ENCODE assay signal across 10 cellular contexts in genomic region chr14:22512106-22512814, GRCh38.
DNase-seq lines count a peak whose midpoint lies in the region; ATAC-seq, FAIRE-seq and TF ChIP-seq lines count a peak whose summit lies in the region.
"Had no signal": no experiment of that assay in that cellular context is flagged by ENCODE, and none has a peak within 500 bp of the region (broad histone marks: within the 10 kb centered on the region; RNA-seq: fewer than 3 reads in every experiment).

No MANE protein-coding gene starts in this region.

- no TSS peak for BruUV-seq in GM12878 (replicated peaks; lab: Mats Ljungman, UMichigan)

- H3K27ac ChIP-seq in DOHH2 (ENCODE audit: low read depth, low read length) (peak overlapping the region; percentile 98), GM12878 (ENCODE audit: control insufficient read depth, insufficient read depth) (peak overlapping the region; percentile 98), sigmoid colon (peak overlapping the region; percentile 60 to 77 (median 61))

- H3K4me3 ChIP-seq in DOHH2 (ENCODE audit: low read length) (peak overlapping the region; percentile 74), Loucy (ENCODE audit: low read length, poor library complexity, severe bottlenecking) (no peak overlapping the region), GM12878 (no peak overlapping the region), sigmoid colon (no peak overlapping the region)
- H3K4me3 ChIP-seq: dorsolateral prefrontal cortex had no signal

- POLR2A ChIA-PET in GM12878 (lab: Charles Lee), result interaction anchor here (0.9 to 35.4 kb wide), 8 partner anchors 10 to 54 kb away, joined by 3 to 875 read pairs (median 6); no protein-coding TSS in a partner anchor

- no peak for DNase-seq in GM12878 (ENCODE audit: low read depth, low spot score)
- no peak for DNase-seq in sigmoid colon
- DNase-seq in glutamatergic neuron, result no peak
- no peak for DNase-seq in NCI-H82 (lab: John Stamatoyannopoulos, UW)
- DNase-seq: dorsolateral prefrontal cortex, NCI-H1436 had no signal

- no peak for TF ChIP-seq CTCF in DOHH2 (IDR thresholded peaks at IDR 0.05; ENCODE audit: low read depth, low read length, poor library complexity, severe bottlenecking)
- no peak for TF ChIP-seq CTCF in Loucy (conservative IDR thresholded peaks at IDR 0.05; ENCODE audit: low read length)
- TF ChIP-seq CTCF in GM12878 (IDR thresholded peaks at IDR 0.05 in 2 of 3, conservative IDR thresholded peaks at IDR 0.05 in 1 of 3; ENCODE audit: control insufficient read depth in 2 of 3, extremely low read depth in 1 of 3, insufficient read depth in 1 of 3, low read depth in 3 of 3, low read length in 3 of 3), result no peak
- no peak for TF ChIP-seq CTCF in sigmoid colon (IDR thresholded peaks at IDR 0.05)
- no peak for TF ChIP-seq CTCF in glutamatergic neuron (IDR thresholded peaks at IDR 0.05; ENCODE audit: partially characterized antibody, unreplicated experiment)

- H3K4me1 ChIP-seq in DOHH2 (ENCODE audit: control insufficient read depth, low read length), result peaks cover 99% of the 10 kb centered on the region
- H3K4me1 ChIP-seq in Loucy (ENCODE audit: insufficient read depth, low read length, poor library complexity, severe bottlenecking), result peaks cover 54% of the 10 kb centered on the region
- H3K4me1 ChIP-seq in GM12878 (ENCODE audit: control insufficient read depth, insufficient read depth, low read length), result peaks cover 85% of the 10 kb centered on the region
- H3K4me1 ChIP-seq in sigmoid colon, result peaks cover 0 to 80% (median 76%) of the 10 kb centered on the region in 4 donors

- SMC1A ChIA-PET in GM12878 (lab: Charles Lee; ENCODE audit: uncharacterized antibody, unreplicated experiment), result interaction anchor here (1.0 to 17.7 kb wide), 9 partner anchors 8 to 51 kb away, joined by 3 to 399 read pairs (median 82); no protein-coding TSS in a partner anchor

- H3K9me3 ChIP-seq in DOHH2 (ENCODE audit: control insufficient read depth, insufficient read depth, low read length), result no peaks in the 10 kb centered on the region
- H3K9me3 ChIP-seq in Loucy (ENCODE audit: insufficient read depth, low read depth, low read length), result no peaks in the 10 kb centered on the region
- H3K9me3 ChIP-seq in GM12878 (replicated peaks; ENCODE audit: control insufficient read depth, insufficient read depth, low read length), result no peaks in the 10 kb centered on the region
- no peaks in the 10 kb centered on the region for H3K9me3 ChIP-seq in sigmoid colon

- H3K27me3 ChIP-seq in DOHH2 (ENCODE audit: control insufficient read depth, low read length) (no peaks in the 10 kb centered on the region), Loucy (ENCODE audit: insufficient read depth, low read length, poor library complexity, severe bottlenecking) (no peaks in the 10 kb centered on the region), GM12878 (replicated peaks in 1 of 2; ENCODE audit: control insufficient read depth in 2 of 2, insufficient read depth in 2 of 2, low read length in 1 of 2) (no peaks in the 10 kb centered on the region), sigmoid colon (no peaks in the 10 kb centered on the region)
- H3K27me3 ChIP-seq: dorsolateral prefrontal cortex had no signal

- H3K9me2 ChIP-seq in DOHH2 (replicated peaks; ENCODE audit: control insufficient read depth, low read length), result no peaks in the 10 kb centered on the region
- no peaks in the 10 kb centered on the region for H3K9me2 ChIP-seq in Loucy (replicated peaks; ENCODE audit: low read depth, low read length)

- in situ Hi-C loops in GM12878 (cut with MboI), result no loop called here

- no peaks in the 10 kb centered on the region for H3K27me3 Mint-ChIP-seq in glutamatergic neuron (ENCODE audit: unreplicated experiment)

- H3K36me3 Mint-ChIP-seq in glutamatergic neuron (ENCODE audit: unreplicated experiment), result no peaks in the 10 kb centered on the region

- peaks cover 82% of the 10 kb centered on the region for H3K79me2 ChIP-seq in DOHH2 (ENCODE audit: control insufficient read depth, low read length)
- peaks cover 97% of the 10 kb centered on the region for H3K79me2 ChIP-seq in Loucy (ENCODE audit: insufficient read depth, low read length)
- H3K79me2 ChIP-seq in GM12878 (ENCODE audit: control insufficient read depth, insufficient read depth, low read length), result peaks cover 76% of the 10 kb centered on the region

- H4K20me1 ChIP-seq in DOHH2 (ENCODE audit: control insufficient read depth, insufficient read depth, low read depth, low read length), result no peaks in the 10 kb centered on the region
- peaks cover 8% of the 10 kb centered on the region for H4K20me1 ChIP-seq in Loucy (ENCODE audit: insufficient read depth, low read length, poor library complexity, severe bottlenecking)
- H4K20me1 ChIP-seq in GM12878 (ENCODE audit: control insufficient read depth, insufficient read depth), result no peaks in the 10 kb centered on the region

- intact Hi-C loops in GM12878 (cut with micrococcal nuclease; ENCODE audit: unreplicated experiment), result no loop called here
- intact Hi-C loops in sigmoid colon (cut with DNase I), result no loop called here

- no peak overlapping the region for H3K4me3 Mint-ChIP-seq in glutamatergic neuron (ENCODE audit: unreplicated experiment)

- no peak for TF ChIP-seq POLR2A in GM12878 (IDR thresholded peaks at IDR 0.05; ENCODE audit: low read depth, low read length)
- no peak for TF ChIP-seq POLR2A in sigmoid colon (IDR thresholded peaks at IDR 0.05)

- no peak for TF ChIP-seq RAD21 in GM12878 (IDR thresholded peaks at IDR 0.05; ENCODE audit: insufficient read depth, low read depth, low read length)

- peaks cover 3% of the 10 kb centered on the region for H3K4me1 Mint-ChIP-seq in glutamatergic neuron (ENCODE audit: low read depth, unreplicated experiment)

- WGBS in GM12878 (ENCODE audit: insufficient coverage, insufficient replicate concordance, low lambda C conversion rate, missing lambda C conversion rate), result 93% methylated on average over 2 of the region's 2 CpGs
- WGBS in sigmoid colon, 2 donors, result 60 to 84% methylated on average over 2 of the region's 2 CpGs

- peaks cover 33% of the 10 kb centered on the region for H3K36me3 ChIP-seq in DOHH2 (ENCODE audit: control insufficient read depth, low read length)
- peaks cover 46% of the 10 kb centered on the region; the same call in 1 of the 2 replicates for H3K36me3 ChIP-seq in Loucy (ENCODE audit: insufficient read depth, low read length)
- 0 out of 4 replicates have a peak, but pooled peaks cover 0 to 3% of the 10 kb centered on the region in 2 experiments for H3K36me3 ChIP-seq in GM12878 (ENCODE audit: control insufficient read depth in 2 of 2, insufficient read depth in 2 of 2, low read length in 1 of 2)
- H3K36me3 ChIP-seq in sigmoid colon, result no peaks in the 10 kb centered on the region

- no peak overlapping the region for H3K27ac Mint-ChIP-seq in glutamatergic neuron (ENCODE audit: unreplicated experiment)

- no peak for ATAC-seq in GM12878
- ATAC-seq in HG03280 (IDR thresholded peaks at IDR 0.05; ENCODE audit: unreplicated experiment), result no peak

- no peak for FAIRE-seq in GM12878 (lab: Jason Lieb, UNC)
- FAIRE-seq: D721Med had no signal

- CTCF ChIA-PET in GM12878 (lab: Yijun Ruan, JAX), result interaction anchor here (0.8 to 10.7 kb wide), 13 partner anchors 10 to 58 kb away, joined by 3 to 101 read pairs (median 6); no protein-coding TSS in a partner anchor

- H3K9me3 Mint-ChIP-seq in glutamatergic neuron (ENCODE audit: unreplicated experiment), result peaks cover 1% of the 10 kb centered on the region

- TF ChIP-seq EP300 in GM12878 (IDR thresholded peaks at IDR 0.05; ENCODE audit: borderline replicate concordance in 1 of 2, control insufficient read depth in 1 of 2, low read depth in 2 of 2, low read length in 2 of 2) (no peak), sigmoid colon (IDR thresholded peaks at IDR 0.05) (no peak)

- H3F3A ChIP-seq in DOHH2 (ENCODE audit: control insufficient read depth, insufficient read depth), result peaks cover 64% of the 10 kb centered on the region
- H3F3A ChIP-seq in Loucy (ENCODE audit: low read depth), result no peaks in the 10 kb centered on the region

- RAD21 ChIA-PET in GM12878 (lab: Charles Lee; ENCODE audit: unreplicated experiment), result interaction anchor here (0.9 to 25.4 kb wide), 14 partner anchors 8 to 131 kb away, joined by 3 to 797 read pairs (median 5); no protein-coding TSS in a partner anchor

- H3K9ac ChIP-seq in Loucy (ENCODE audit: low read depth, low read length, poor library complexity, severe bottlenecking), result no peak overlapping the region
- H3K9ac ChIP-seq in GM12878 (ENCODE audit: control insufficient read depth, insufficient read depth, low read length), result peak overlapping the region; percentile 78

- no peak overlapping the region for H2AFZ ChIP-seq in Loucy (ENCODE audit: low read length)
- H2AFZ ChIP-seq in GM12878 (ENCODE audit: control insufficient read depth, low read depth, low read length), result no peak overlapping the region; the same call in 1 of the 2 replicates

- H3K4me2 ChIP-seq in DOHH2 (ENCODE audit: low read length), result peak overlapping the region; percentile 90
- H3K4me2 ChIP-seq in Loucy (ENCODE audit: low read depth, low read length, poor library complexity, severe bottlenecking), result peak overlapping the region; percentile 19
- H3K4me2 ChIP-seq in GM12878 (ENCODE audit: control insufficient read depth, insufficient read depth), result peak overlapping the region; percentile 92

TF ChIP-seq in GM12878, 131 proteins besides CTCF, POLR2A, EP300 and RAD21 (continues in another document):
- 0 out of 3 replicates have a peak, but pooled peaks have one; percentile 12 for TF ChIP-seq POU2F2 (IDR thresholded peaks at IDR 0.05; ENCODE audit: borderline replicate concordance, low read depth, low read length)
- TF ChIP-seq, protein P1, sequence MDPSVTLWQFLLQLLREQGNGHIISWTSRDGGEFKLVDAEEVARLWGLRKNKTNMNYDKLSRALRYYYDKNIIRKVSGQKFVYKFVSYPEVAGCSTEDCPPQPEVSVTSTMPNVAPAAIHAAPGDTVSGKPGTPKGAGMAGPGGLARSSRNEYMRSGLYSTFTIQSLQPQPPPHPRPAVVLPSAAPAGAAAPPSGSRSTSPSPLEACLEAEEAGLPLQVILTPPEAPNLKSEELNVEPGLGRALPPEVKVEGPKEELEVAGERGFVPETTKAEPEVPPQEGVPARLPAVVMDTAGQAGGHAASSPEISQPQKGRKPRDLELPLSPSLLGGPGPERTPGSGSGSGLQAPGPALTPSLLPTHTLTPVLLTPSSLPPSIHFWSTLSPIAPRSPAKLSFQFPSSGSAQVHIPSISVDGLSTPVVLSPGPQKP (IDR thresholded peaks at IDR 0.05; ENCODE audit: low read depth, low read length), result no peak
- no peak for TF ChIP-seq SRF (IDR thresholded peaks at IDR 0.05; ENCODE audit: low read depth in 2 of 2, low read length in 2 of 2)
- TF ChIP-seq DPF2 (IDR thresholded peaks at IDR 0.05), result no peak

Comparison
In these comparisons a context has a peak if more than half of its experiments do, and no peak if none do; other contexts are left out.
1. H3K4me2 ChIP-seq: peak in every context shown above with its lines; median percentile 92 in GM12878; 90 in DOHH2; 19 in Loucy.